In genomic region chr5:135560858-135561257, GRCh38 we compare ENCODE assay signal across 8 cellular contexts. TPM values are rescaled to one million over a fixed set of nuclear protein-coding genes. Genes with fewer than 3 reads are reported as not detected.
A peak's percentile ranks its signal among the peaks of the same experiment; 100 is the strongest.
DNase-seq lines count a peak whose midpoint lies in the region; ATAC-seq and TF ChIP-seq lines count a peak whose summit lies in the region.

No MANE protein-coding gene starts in this region.

- H3K4me3 Mint-ChIP-seq in CD14-positive monocyte: peak overlapping the region in 1 of 2 donors; percentile 60

- H3K9ac ChIP-seq in mesenchymal stem cell (ENCODE audit: low read length): peak overlapping the region; percentile 14

- H3K27ac Mint-ChIP-seq in CD14-positive monocyte: no peak overlapping the region

- H3K4me1 Mint-ChIP-seq in CD14-positive monocyte: peaks cover 8% of the 10 kb centered on the region

- H3K4me2 ChIP-seq in mesenchymal stem cell (ENCODE audit: low read length, poor library complexity, severe bottlenecking): no peak overlapping the region

- H3K27me3 Mint-ChIP-seq in CD14-positive monocyte (ENCODE audit: low read depth in 3 of 3): peaks cover 36 to 60% (median 42%) of the 10 kb centered on the region in 3 donors

- H2BK12ac ChIP-seq in mesenchymal stem cell (ENCODE audit: low read length in 2 of 2): no peak overlapping the region

- DNase-seq in CD14-positive monocyte (ENCODE audit: low spot score) (peak; percentile 73), NCI-H446 (lab: John Stamatoyannopoulos, UW) (peak; percentile 19 to 83), dermis microvascular lymphatic vessel endothelial cell (ENCODE audit: low read depth in 2 of 2) (peak; percentile 35 to 66), mesenchymal stem cell (peak; percentile 71)
- DNase-seq in activated CD4-positive, alpha-beta T cell treated with anti-CD3 and anti-CD28 coated beads for 48 hours: peak; percentile 89
- DNase-seq in stimulated activated CD8-positive, alpha-beta memory T cell treated with anti-CD3 and anti-CD28 coated beads, Interleukin-4, amount 100 ng/mL, for 48 hours: peak; percentile 88

- H3K18ac ChIP-seq in mesenchymal stem cell (ENCODE audit: low read depth in 1 of 2, low read length in 2 of 2): no peak overlapping the region

- H3K14ac ChIP-seq in mesenchymal stem cell (ENCODE audit: low read length in 2 of 2): no peak overlapping the region

- H3K4ac ChIP-seq in mesenchymal stem cell (ENCODE audit: low read depth in 1 of 2, low read length in 2 of 2): no peak overlapping the region

- H3K23ac ChIP-seq in mesenchymal stem cell (ENCODE audit: low read length in 2 of 2): no peak overlapping the region

- H3K36me3 ChIP-seq in mesenchymal stem cell (ENCODE audit: control insufficient read depth in 1 of 2, insufficient read depth in 2 of 2, low read depth in 1 of 2, low read length in 2 of 2): no peaks in the 10 kb centered on the region

- no peaks in the 10 kb centered on the region for H3K9me3 ChIP-seq in mesenchymal stem cell (ENCODE audit: control insufficient read depth, low read length)

- no peaks in the 10 kb centered on the region for H3K36me3 Mint-ChIP-seq in CD14-positive monocyte

- no peaks in the 10 kb centered on the region for H3K4me1 ChIP-seq in mesenchymal stem cell (ENCODE audit: control insufficient read depth, insufficient read depth, low read depth, low read length)

- no peak overlapping the region for H2BK5ac ChIP-seq in mesenchymal stem cell (ENCODE audit: low read depth, low read length, poor library complexity, severe bottlenecking)

- TF ChIP-seq CTCF in CD14-positive monocyte (IDR thresholded peaks at IDR 0.05): peak; percentile 89

- no peak overlapping the region for H3K27ac ChIP-seq in mesenchymal stem cell (ENCODE audit: low read length, poor library complexity, severe bottlenecking)

- no peaks in the 10 kb centered on the region for H3K79me1 ChIP-seq in mesenchymal stem cell (replicated peaks; ENCODE audit: low read length, poor library complexity, severe bottlenecking)

- H2AFZ ChIP-seq in mesenchymal stem cell (ENCODE audit: low read depth, low read length): no peak overlapping the region

- no peak overlapping the region for H2AK5ac ChIP-seq in mesenchymal stem cell (ENCODE audit: low read length, severe bottlenecking)

- WGBS in mesenchymal stem cell: 5% methylated on average over 14 of the region's 14 CpGs

- no peak overlapping the region for H4K91ac ChIP-seq in mesenchymal stem cell (ENCODE audit: low read length)

- peak; percentile 96 for ATAC-seq in GM19043 (IDR thresholded peaks at IDR 0.05; ENCODE audit: low read depth, unreplicated experiment)
- peak; percentile 79 for ATAC-seq in HG03196 (IDR thresholded peaks at IDR 0.05; ENCODE audit: unreplicated experiment)

- H4K8ac ChIP-seq in mesenchymal stem cell (ENCODE audit: low read length): peak overlapping the region; percentile 21

- peaks cover 0 to 2% (median 2%) of the 10 kb centered on the region in 7 donors for H3K9me3 Mint-ChIP-seq in CD14-positive monocyte

- peaks cover 42 to 45% of the 10 kb centered on the region in 2 experiments for H3K27me3 ChIP-seq in mesenchymal stem cell (ENCODE audit: control insufficient read depth in 1 of 2, insufficient read depth in 1 of 2, low read length in 2 of 2)

- no peak overlapping the region for H3K4me3 ChIP-seq in mesenchymal stem cell (ENCODE audit: insufficient read depth in 1 of 2, low read depth in 1 of 2, low read length in 2 of 2)

- no peak overlapping the region for H2BK15ac ChIP-seq in mesenchymal stem cell (ENCODE audit: low read depth, poor library complexity, severe bottlenecking)

- intact Hi-C loops in CD14-positive monocyte (cut with micrococcal nuclease): no loop called here

- H2BK120ac ChIP-seq in mesenchymal stem cell (ENCODE audit: low read depth, low read length): no peak overlapping the region

RNA-seq across cellular contexts. Expression of gene CXCL14, which starts 17.9 kb away (rescaled TPM):
- polyA plus RNA-seq in CD14-positive monocyte: under 1 TPM in 1 of 2 donors, not detected in 1; 0.12 TPM
- under 0.01 TPM in 1 of 2 replicates, not detected in the other for total RNA-seq in dermis microvascular lymphatic vessel endothelial cell
- 1.2 TPM for polyA plus RNA-seq in mesenchymal stem cell (2013, experiment 1 of 2)
- 1.2 TPM for polyA plus RNA-seq in mesenchymal stem cell (2013, experiment 2 of 2)

RNA-seq across cellular contexts. Expression of gene NEUROG1, which starts 25.1 kb away (rescaled TPM):
- not detected for polyA plus RNA-seq in CD14-positive monocyte
- not detected in 2 replicates for total RNA-seq in dermis microvascular lymphatic vessel endothelial cell
- polyA plus RNA-seq in mesenchymal stem cell (2013, experiment 1 of 2): not detected
- not detected for polyA plus RNA-seq in mesenchymal stem cell (2013, experiment 2 of 2)
